Comparison of ENCODE assay signal across 8 cellular contexts in genomic region chr14:52706724-52707706, GRCh38. TPM values are rescaled to one million over a fixed set of nuclear protein-coding genes. Genes with fewer than 3 reads are reported as not detected.
DNase-seq lines count a peak whose midpoint lies in the region; ATAC-seq and TF ChIP-seq lines count a peak whose summit lies in the region.

Gene PSMC6 (plus strand): TSS chr14:52707200. CDS start chr14:52707220, 20 bp downstream.

- TF ChIP-seq CTCF in C4-2B (conservative IDR thresholded peaks at IDR 0.05) = no peak
- TF ChIP-seq CTCF in coronary artery (IDR thresholded peaks at IDR 0.05) = no peak
- no peak for TF ChIP-seq CTCF in left lung (IDR thresholded peaks at IDR 0.05)

- peaks cover 0 to 37% of the 10 kb centered on the region in 2 donors for H3K36me3 ChIP-seq in left lung

- no peaks in the 10 kb centered on the region for H3K27me3 ChIP-seq in left lung

- CTCF ChIA-PET in activated CD4-positive, alpha-beta T cell treated with anti-CD3 and anti-CD28 coated beads, Interleukin-2, amount 10 ng/mL, durations not matched to agents 7 days and 5 days (lab: Charles Lee) = interaction anchor here (0.6 to 1.2 kb wide), 3 partner anchors 10 to 256 kb away, joined by 3 to 5 read pairs (median 4); no protein-coding TSS in a partner anchor

- DNase-seq in NCI-H69 (lab: John Stamatoyannopoulos, UW) (peak; percentile 97), coronary artery (ENCODE audit: low spot score) (peak; percentile 96), left lung (peak; percentile 96 to 98)
- DNase-seq in activated CD4-positive, alpha-beta T cell treated with anti-CD3 and anti-CD28 coated beads, Interleukin-2, amount 10 ng/mL, durations not matched to agents 7 days and 5 days = peak; percentile 96
- DNase-seq in stimulated activated CD4-positive, alpha-beta T cell treated with anti-CD3 and anti-CD28 coated beads, Interleukin-2, amount 100 ng/mL, for 48 hours = peak; percentile 93 to 97

- peaks cover 20 to 70% of the 10 kb centered on the region in 2 donors for H3K4me1 ChIP-seq in left lung

- peak within 1 kb of the TSS; percentile 97 for H3K4me3 Mint-ChIP-seq in activated CD4-positive, alpha-beta T cell treated with anti-CD3 and anti-CD28 coated beads, Interleukin-2, amount 10 ng/mL, durations not matched to agents 7 days and 5 days

- peak; percentile 95 for ATAC-seq in GM19372 (IDR thresholded peaks at IDR 0.05; ENCODE audit: low read depth, unreplicated experiment)
- peak; percentile 98 for ATAC-seq in HG03521 (IDR thresholded peaks at IDR 0.05; ENCODE audit: unreplicated experiment)
- ATAC-seq in left lung = peak; percentile 99

- H3K27ac ChIP-seq in C4-2B = peak within 1 kb of the TSS; percentile 86
- H3K27ac ChIP-seq in coronary artery = peak within 1 kb of the TSS; percentile 75 to 92
- peak within 1 kb of the TSS; percentile 92 to 93 for H3K27ac ChIP-seq in left lung

- POLR2A ChIA-PET in activated CD4-positive, alpha-beta T cell treated with anti-CD3 and anti-CD28 coated beads, Interleukin-2, amount 10 ng/mL, durations not matched to agents 7 days and 5 days (lab: Charles Lee) = interaction anchor here (0.6 kb wide), 1 partner anchor 32 kb away, joined by 3 read pairs; no protein-coding TSS in a partner anchor

- H3K9me3 Mint-ChIP-seq in activated CD4-positive, alpha-beta T cell treated with anti-CD3 and anti-CD28 coated beads, Interleukin-2, amount 10 ng/mL, durations not matched to agents 7 days and 5 days = no peaks in the 10 kb centered on the region

- H3K9me3 ChIP-seq in left lung = no peaks in the 10 kb centered on the region

- peak within 1 kb of the TSS; percentile 91 for H3K4me3 ChIP-seq in coronary artery
- peak within 1 kb of the TSS; percentile 56 to 95 for H3K4me3 ChIP-seq in left lung

- peaks cover 44% of the 10 kb centered on the region for H3K4me1 Mint-ChIP-seq in activated CD4-positive, alpha-beta T cell treated with anti-CD3 and anti-CD28 coated beads, Interleukin-2, amount 10 ng/mL, durations not matched to agents 7 days and 5 days

- H3K27ac Mint-ChIP-seq in activated CD4-positive, alpha-beta T cell treated with anti-CD3 and anti-CD28 coated beads, Interleukin-2, amount 10 ng/mL, durations not matched to agents 7 days and 5 days = peak within 1 kb of the TSS; percentile 95

- no peaks in the 10 kb centered on the region for H3K27me3 Mint-ChIP-seq in activated CD4-positive, alpha-beta T cell treated with anti-CD3 and anti-CD28 coated beads, Interleukin-2, amount 10 ng/mL, durations not matched to agents 7 days and 5 days

- intact Hi-C loops in left lung (cut with DNase I) = no loop called here

- peaks cover 40% of the 10 kb centered on the region for H3K36me3 Mint-ChIP-seq in activated CD4-positive, alpha-beta T cell treated with anti-CD3 and anti-CD28 coated beads, Interleukin-2, amount 10 ng/mL, durations not matched to agents 7 days and 5 days (ENCODE audit: low read depth)

RNA-seq across cellular contexts. Expression of gene PSMC6, which starts in this region (rescaled TPM):
- 10 to 100 TPM; 75.4 to 85.5 TPM for total RNA-seq in activated CD4-positive, alpha-beta T cell treated with anti-CD3 and anti-CD28 coated beads, Interleukin-2, amount 10 ng/mL, durations not matched to agents 7 days and 5 days
- total RNA-seq in left lung = 10 to 100 TPM; 68.5 to 94.0 TPM

Comparison
In these comparisons a context has a peak if more than half of its experiments do, and no peak if none do; other contexts are left out.
1. Peak in every context shown above with its lines: DNase-seq, ATAC-seq, H3K4me3 ChIP-seq and H3K27ac ChIP-seq.